In genomic region chr21:29125199-29125598, GRCh38 we compare ENCODE assay signal across 11 cellular contexts. TPM values are rescaled to one million over a fixed set of nuclear protein-coding genes. Genes with fewer than 3 reads are reported as not detected.
DNase-seq lines count a peak whose midpoint lies in the region; ATAC-seq and TF ChIP-seq lines count a peak whose summit lies in the region.
"Had no signal": no experiment of that assay in that cellular context is flagged by ENCODE, and none has a peak within 500 bp of the region (broad histone marks: within the 10 kb centered on the region; RNA-seq: fewer than 3 reads in every experiment).

No MANE protein-coding gene starts in this region.

- H3K4ac ChIP-seq in trophoblast cell (ENCODE audit: low read depth, low read length), result no peak overlapping the region

- CTCF ChIA-PET in activated CD8-positive, alpha-beta T cell treated with anti-CD3 and anti-CD28 coated beads, Interleukin-2, amount 10 ng/mL, durations not matched to agents 7 days and 5 days (lab: Charles Lee), result interaction anchor here (1.3 to 2.8 kb wide), 2 partner anchors 71 to 236 kb away, joined by 3 to 7 read pairs; no protein-coding TSS in a partner anchor
- CTCF ChIA-PET in activated CD8-positive, alpha-beta T cell treated with anti-CD3 and anti-CD28 coated beads for 36 hours (lab: Charles Lee), result interaction anchor here (1.1 to 1.7 kb wide), 2 partner anchors 9 to 170 kb away, joined by 3 read pairs; no protein-coding TSS in a partner anchor

- H3K27me3 ChIP-seq in trophoblast cell (ENCODE audit: insufficient read depth, low read length), result no peaks in the 10 kb centered on the region
- H3K27me3 ChIP-seq: tibial nerve had no signal

- no peaks in the 10 kb centered on the region for H3K36me3 ChIP-seq in trophoblast cell (ENCODE audit: control insufficient read depth in 1 of 2, insufficient read depth in 2 of 2, low read length in 2 of 2)

- H3K4me3 ChIP-seq in trophoblast cell (ENCODE audit: low read depth, low read length), result no peak overlapping the region
- H3K4me3 ChIP-seq: tibial nerve had no signal

- ATAC-seq in activated CD8-positive, alpha-beta T cell treated with anti-CD3 and anti-CD28 coated beads, Interleukin-2, amount 10 ng/mL, durations not matched to agents 7 days and 5 days, result peak; percentile 30
- ATAC-seq in activated CD8-positive, alpha-beta T cell treated with anti-CD3 and anti-CD28 coated beads for 36 hours, result no peak
- ATAC-seq in GM21786 (IDR thresholded peaks at IDR 0.05; ENCODE audit: unreplicated experiment) (peak; percentile 84), HG03378 (IDR thresholded peaks at IDR 0.05; ENCODE audit: unreplicated experiment) (peak; percentile 84)
- ATAC-seq in stimulated activated effector memory CD8-positive, alpha-beta T cell treated with anti-CD3 and anti-CD28 coated beads, Interleukin-12 subunit alpha, Interleukin-12 subunit beta, amount 100 ng/mL, for 72 hours, result peak; percentile 90

- no peak overlapping the region for H3K27ac Mint-ChIP-seq in activated CD8-positive, alpha-beta T cell treated with anti-CD3 and anti-CD28 coated beads, Interleukin-2, amount 10 ng/mL, durations not matched to agents 7 days and 5 days
- no peak overlapping the region for H3K27ac Mint-ChIP-seq in activated CD8-positive, alpha-beta T cell treated with anti-CD3 and anti-CD28 coated beads for 36 hours
- H3K27ac Mint-ChIP-seq in stimulated activated effector memory CD8-positive, alpha-beta T cell treated with anti-CD3 and anti-CD28 coated beads, Interleukin-12 subunit alpha, Interleukin-12 subunit beta, amount 100 ng/mL, for 72 hours, result no peak overlapping the region

- no peaks in the 10 kb centered on the region for H3K9me3 Mint-ChIP-seq in activated CD8-positive, alpha-beta T cell treated with anti-CD3 and anti-CD28 coated beads, Interleukin-2, amount 10 ng/mL, durations not matched to agents 7 days and 5 days (ENCODE audit: insufficient read depth)
- no peaks in the 10 kb centered on the region for H3K9me3 Mint-ChIP-seq in activated CD8-positive, alpha-beta T cell treated with anti-CD3 and anti-CD28 coated beads for 36 hours
- H3K9me3 Mint-ChIP-seq in stimulated activated effector memory CD8-positive, alpha-beta T cell treated with anti-CD3 and anti-CD28 coated beads, Interleukin-12 subunit alpha, Interleukin-12 subunit beta, amount 100 ng/mL, for 72 hours, result peaks cover 3% of the 10 kb centered on the region

- intact Hi-C loops in activated CD8-positive, alpha-beta T cell treated with anti-CD3 and anti-CD28 coated beads for 36 hours (cut with micrococcal nuclease), result no loop called here
- intact Hi-C loops in head of caudate nucleus (cut with DNase I), result no loop called here

- H2AK5ac ChIP-seq in trophoblast cell (ENCODE audit: low read length), result no peak overlapping the region

- H3K4me3 Mint-ChIP-seq in activated CD8-positive, alpha-beta T cell treated with anti-CD3 and anti-CD28 coated beads, Interleukin-2, amount 10 ng/mL, durations not matched to agents 7 days and 5 days, result no peak overlapping the region
- no peak overlapping the region for H3K4me3 Mint-ChIP-seq in activated CD8-positive, alpha-beta T cell treated with anti-CD3 and anti-CD28 coated beads for 36 hours
- no peak overlapping the region for H3K4me3 Mint-ChIP-seq in stimulated activated effector memory CD8-positive, alpha-beta T cell treated with anti-CD3 and anti-CD28 coated beads, Interleukin-12 subunit alpha, Interleukin-12 subunit beta, amount 100 ng/mL, for 72 hours

- no peak overlapping the region for H2BK12ac ChIP-seq in trophoblast cell (ENCODE audit: low read length)

- peaks cover 2% of the 10 kb centered on the region for H3K27me3 Mint-ChIP-seq in activated CD8-positive, alpha-beta T cell treated with anti-CD3 and anti-CD28 coated beads, Interleukin-2, amount 10 ng/mL, durations not matched to agents 7 days and 5 days (ENCODE audit: low read depth)
- no peaks in the 10 kb centered on the region for H3K27me3 Mint-ChIP-seq in activated CD8-positive, alpha-beta T cell treated with anti-CD3 and anti-CD28 coated beads for 36 hours

- no peak overlapping the region for H3K23ac ChIP-seq in trophoblast cell (ENCODE audit: low read length)

- H2BK5ac ChIP-seq in trophoblast cell (ENCODE audit: low read depth, low read length, poor library complexity), result no peak overlapping the region

- H2AFZ ChIP-seq in trophoblast cell (ENCODE audit: insufficient read depth, low read length, poor library complexity), result no peak overlapping the region

- TF ChIP-seq CTCF in activated CD8-positive, alpha-beta T cell treated with anti-CD3 and anti-CD28 coated beads for 36 hours (IDR thresholded peaks at IDR 0.05), result no peak

- POLR2A ChIA-PET in activated CD8-positive, alpha-beta T cell treated with anti-CD3 and anti-CD28 coated beads, Interleukin-2, amount 10 ng/mL, durations not matched to agents 7 days and 5 days (lab: Charles Lee), result no interaction called here
- POLR2A ChIA-PET in activated CD8-positive, alpha-beta T cell treated with anti-CD3 and anti-CD28 coated beads for 36 hours (lab: Charles Lee), result no interaction called here

- H3K9ac ChIP-seq in trophoblast cell (ENCODE audit: low read length), result no peak overlapping the region

- H2BK120ac ChIP-seq in trophoblast cell (ENCODE audit: insufficient read depth, low read length, poor library complexity), result no peak overlapping the region

- no peak for DNase-seq in activated CD8-positive, alpha-beta T cell treated with anti-CD3 and anti-CD28 coated beads, Interleukin-2, amount 10 ng/mL, durations not matched to agents 7 days and 5 days
- DNase-seq in activated CD8-positive, alpha-beta T cell treated with anti-CD3 and anti-CD28 coated beads for 36 hours, result no peak
- DNase-seq in stimulated activated effector memory CD8-positive, alpha-beta T cell treated with anti-CD3 and anti-CD28 coated beads, Interleukin-12 subunit alpha, Interleukin-12 subunit beta, amount 100 ng/mL, for 72 hours (ENCODE audit: low spot score in 2 of 2), result no peak
- DNase-seq in head of caudate nucleus (no peak), AG08396 (ENCODE audit: low spot score) (no peak), trophoblast cell (no peak)
- DNase-seq: NCI-H2171 treated with DMSO at 0.1 percent for 48 hours had no signal

- no peaks in the 10 kb centered on the region for H3K79me1 ChIP-seq in trophoblast cell (ENCODE audit: low read length)

- H3K18ac ChIP-seq in trophoblast cell (ENCODE audit: low read length), result no peak overlapping the region

- no peaks in the 10 kb centered on the region for H3K36me3 Mint-ChIP-seq in activated CD8-positive, alpha-beta T cell treated with anti-CD3 and anti-CD28 coated beads, Interleukin-2, amount 10 ng/mL, durations not matched to agents 7 days and 5 days (ENCODE audit: low read depth)
- no peaks in the 10 kb centered on the region for H3K36me3 Mint-ChIP-seq in activated CD8-positive, alpha-beta T cell treated with anti-CD3 and anti-CD28 coated beads for 36 hours (ENCODE audit: low read depth)
- H3K36me3 Mint-ChIP-seq in stimulated activated effector memory CD8-positive, alpha-beta T cell treated with anti-CD3 and anti-CD28 coated beads, Interleukin-12 subunit alpha, Interleukin-12 subunit beta, amount 100 ng/mL, for 72 hours, result no peaks in the 10 kb centered on the region

- H3K27ac ChIP-seq in trophoblast cell (ENCODE audit: low read depth, low read length), result no peak overlapping the region
- H3K27ac ChIP-seq: tibial nerve had no signal

- no peak overlapping the region for H4K12ac ChIP-seq in trophoblast cell (ENCODE audit: low read depth, low read length)

- no peaks in the 10 kb centered on the region for H3K4me1 ChIP-seq in trophoblast cell (ENCODE audit: control insufficient read depth in 1 of 2, insufficient read depth in 2 of 2, low read length in 2 of 2)
- H3K4me1 ChIP-seq: tibial nerve had no signal

- no peak overlapping the region for H3K14ac ChIP-seq in trophoblast cell (ENCODE audit: low read length)

- no peak overlapping the region for H4K8ac ChIP-seq in trophoblast cell (ENCODE audit: low read depth, low read length)

- H3K4me2 ChIP-seq in trophoblast cell (ENCODE audit: low read length), result no peak overlapping the region

- peaks cover 17% of the 10 kb centered on the region for H3K4me1 Mint-ChIP-seq in activated CD8-positive, alpha-beta T cell treated with anti-CD3 and anti-CD28 coated beads, Interleukin-2, amount 10 ng/mL, durations not matched to agents 7 days and 5 days (ENCODE audit: low read depth)
- no peaks in the 10 kb centered on the region for H3K4me1 Mint-ChIP-seq in activated CD8-positive, alpha-beta T cell treated with anti-CD3 and anti-CD28 coated beads for 36 hours (ENCODE audit: low read depth)
- no peaks in the 10 kb centered on the region for H3K4me1 Mint-ChIP-seq in stimulated activated effector memory CD8-positive, alpha-beta T cell treated with anti-CD3 and anti-CD28 coated beads, Interleukin-12 subunit alpha, Interleukin-12 subunit beta, amount 100 ng/mL, for 72 hours

- H3K79me2 ChIP-seq in trophoblast cell (ENCODE audit: control insufficient read depth, insufficient read depth, low read length, poor library complexity), result no peaks in the 10 kb centered on the region

- H3K9me3 ChIP-seq in trophoblast cell (ENCODE audit: insufficient read depth, low read depth, low read length), result no peaks in the 10 kb centered on the region

- H4K91ac ChIP-seq in trophoblast cell (ENCODE audit: low read depth, low read length), result no peak overlapping the region

- no CpG with 5 or more reads among the region's 1 CpG for WGBS in trophoblast cell (ENCODE audit: extremely low coverage, insufficient coverage, insufficient read length)

RNA-seq across cellular contexts. Expression of gene MAP3K7CL, which starts 5.2 kb away (rescaled TPM):
- total RNA-seq in activated CD8-positive, alpha-beta T cell treated with anti-CD3 and anti-CD28 coated beads, Interleukin-2, amount 10 ng/mL, durations not matched to agents 7 days and 5 days, result 1 to 10 TPM; 3.4 to 4.4 TPM
- 1 to 10 TPM; 3.2 to 4.7 TPM for total RNA-seq in activated CD8-positive, alpha-beta T cell treated with anti-CD3 and anti-CD28 coated beads for 36 hours
- polyA plus RNA-seq in trophoblast cell (2013), result 0.10 and 0.11 TPM in 2 replicates
- polyA plus RNA-seq: neural cell had no signal

RNA-seq across cellular contexts. Expression of gene CCT8, which starts 51.8 kb away (rescaled TPM):
- 100 to 1,000 TPM; 243 to 246 TPM for total RNA-seq in activated CD8-positive, alpha-beta T cell treated with anti-CD3 and anti-CD28 coated beads, Interleukin-2, amount 10 ng/mL, durations not matched to agents 7 days and 5 days
- 100 to 1,000 TPM; 474 to 489 TPM for total RNA-seq in activated CD8-positive, alpha-beta T cell treated with anti-CD3 and anti-CD28 coated beads for 36 hours
- polyA plus RNA-seq in trophoblast cell (2013), result 204 and 209 TPM in 2 replicates
